8 cellular contexts compared by ENCODE assay signal in the genomic region with DNA sequence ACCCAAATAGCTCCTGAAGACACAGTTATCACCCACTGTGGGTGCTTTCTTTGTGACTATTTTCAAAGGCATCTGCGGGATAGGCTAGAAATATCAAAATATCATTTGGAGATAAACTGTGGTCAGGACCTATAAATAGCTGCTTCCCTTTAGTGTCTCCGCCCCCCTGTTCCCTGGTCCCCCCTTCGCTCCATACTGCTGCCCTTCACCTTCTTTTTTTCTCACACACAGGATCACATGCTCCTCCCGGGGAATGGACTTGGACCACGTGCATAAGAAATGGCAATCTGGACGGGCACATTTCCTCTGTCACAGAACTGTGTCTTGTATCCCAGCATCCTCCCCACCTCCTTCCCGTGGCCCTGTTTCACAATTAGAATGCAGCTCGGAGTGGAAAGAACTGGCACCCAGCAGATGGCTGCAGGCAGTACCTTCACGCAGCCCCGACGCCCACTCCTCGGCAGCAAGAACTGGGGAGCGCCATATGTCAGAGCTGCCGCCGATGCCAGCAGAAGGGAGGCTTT.
DNase-seq lines count a peak whose midpoint lies in the region; ATAC-seq and TF ChIP-seq lines count a peak whose summit lies in the region.

No MANE protein-coding gene starts in this region.

- WGBS in gastroesophageal sphincter (ENCODE audit: low coverage in 1 of 2), 2 donors = 33 to 57% methylated on average over 5 to 11 of the region's 15 CpGs

- peaks cover 7 to 18% of the 10 kb centered on the region in 2 donors for H3K27me3 Mint-ChIP-seq in stimulated activated naive B cell treated with anti-CD40 and anti-IgM and Interleukin-4, amounts not matched to agents 10 μg/mL and 1 μg/mL and 100 μg/mL, for 72 hours

- peak overlapping the region in 1 of 2 donors; percentile 22 for H3K4me3 ChIP-seq in gastroesophageal sphincter

- TF ChIP-seq CTCF in gastroesophageal sphincter (IDR thresholded peaks at IDR 0.05) = no peak

- peak; percentile 37 for DNase-seq in NOMO-1 treated with DMSO at 0.1 percent for 48 hours (lab: John Stamatoyannopoulos, UW; ENCODE audit: unreplicated experiment)
- no peak for DNase-seq in NOMO-1 (lab: John Stamatoyannopoulos, UW; ENCODE audit: unreplicated experiment in 2 of 2)
- DNase-seq in SW480 (ENCODE audit: low spot score) = peak; percentile 36
- no peak for DNase-seq in stimulated activated naive B cell treated with anti-CD40 and anti-IgM and Interleukin-4, amounts not matched to agents 10 μg/mL and 1 μg/mL and 100 μg/mL, for 72 hours
- DNase-seq in NCI-H1048 (lab: John Stamatoyannopoulos, UW) = no peak

- no peaks in the 10 kb centered on the region for H3K36me3 ChIP-seq in gastroesophageal sphincter

- no peaks in the 10 kb centered on the region for H3K27me3 ChIP-seq in gastroesophageal sphincter

- no peak for TF ChIP-seq POLR2A in gastroesophageal sphincter (IDR thresholded peaks at IDR 0.05)

- H3K9me3 Mint-ChIP-seq in stimulated activated naive B cell treated with anti-CD40 and anti-IgM and Interleukin-4, amounts not matched to agents 10 μg/mL and 1 μg/mL and 100 μg/mL, for 72 hours = no peaks in the 10 kb centered on the region

- ATAC-seq in gastroesophageal sphincter (peak; percentile 19), GM21723 (IDR thresholded peaks at IDR 0.05; ENCODE audit: unreplicated experiment) (no peak), HG03520 (IDR thresholded peaks at IDR 0.05; ENCODE audit: unreplicated experiment) (no peak)
- ATAC-seq in stimulated activated naive B cell treated with anti-CD40 and anti-IgM and Interleukin-4, amounts not matched to agents 10 μg/mL and 1 μg/mL and 100 μg/mL, for 72 hours (replicated peaks) = peak; percentile 64

- no peak overlapping the region for H3K27ac ChIP-seq in gastroesophageal sphincter

- H3K4me1 Mint-ChIP-seq in stimulated activated naive B cell treated with anti-CD40 and anti-IgM and Interleukin-4, amounts not matched to agents 10 μg/mL and 1 μg/mL and 100 μg/mL, for 72 hours = peaks cover 3 to 6% of the 10 kb centered on the region in 2 donors

- peaks cover 0 to 16% (median 0%) of the 10 kb centered on the region in 3 donors for H3K4me1 ChIP-seq in gastroesophageal sphincter

- no peak for TF ChIP-seq EP300 in gastroesophageal sphincter (IDR thresholded peaks at IDR 0.05)

- no peak overlapping the region for H3K27ac Mint-ChIP-seq in stimulated activated naive B cell treated with anti-CD40 and anti-IgM and Interleukin-4, amounts not matched to agents 10 μg/mL and 1 μg/mL and 100 μg/mL, for 72 hours

- no peaks in the 10 kb centered on the region for H3K9me3 ChIP-seq in gastroesophageal sphincter

- H3K36me3 Mint-ChIP-seq in stimulated activated naive B cell treated with anti-CD40 and anti-IgM and Interleukin-4, amounts not matched to agents 10 μg/mL and 1 μg/mL and 100 μg/mL, for 72 hours = no peaks in the 10 kb centered on the region

- H3K4me3 Mint-ChIP-seq in stimulated activated naive B cell treated with anti-CD40 and anti-IgM and Interleukin-4, amounts not matched to agents 10 μg/mL and 1 μg/mL and 100 μg/mL, for 72 hours = peak overlapping the region; percentile 64 to 74

Comparison
In these comparisons a context has a peak if more than half of its experiments do, and no peak if none do; other contexts are left out.
1. DNase-seq: peak in NOMO-1 treated with DMSO at 0.1 percent for 48 hours (single experiment) and SW480 (single experiment); none in NOMO-1 (0 of 2), stimulated activated naive B cell treated with anti-CD40 and anti-IgM and Interleukin-4, amounts not matched to agents 10 μg/mL and 1 μg/mL and 100 μg/mL, for 72 hours (single experiment) and NCI-H1048 (single experiment).
2. ATAC-seq: peak in gastroesophageal sphincter (single experiment) and stimulated activated naive B cell treated with anti-CD40 and anti-IgM and Interleukin-4, amounts not matched to agents 10 μg/mL and 1 μg/mL and 100 μg/mL, for 72 hours (2 of 2); none in GM21723 (single experiment) and HG03520 (single experiment).